Comparison of ENCODE assay signal across 13 cellular contexts in genomic region chr20:63734946-63735858, GRCh38. TPM values are rescaled to one million over a fixed set of nuclear protein-coding genes. Genes with fewer than 3 reads are reported as not detected.
DNase-seq lines count a peak whose midpoint lies in the region; ATAC-seq and TF ChIP-seq lines count a peak whose summit lies in the region.
"Had no signal": no experiment of that assay in that cellular context is flagged by ENCODE, and none has a peak within 500 bp of the region (broad histone marks: within the 10 kb centered on the region; RNA-seq: fewer than 3 reads in every experiment).

No MANE protein-coding gene starts in this region.

- CTCF ChIA-PET in activated naive CD4-positive, alpha-beta T cell treated with anti-CD3 and anti-CD28 coated beads, Interleukin-2, amount 10 ng/mL, durations not matched to agents 7 days and 5 days (lab: Charles Lee) = interaction anchor here (1.4 kb wide), 1 partner anchor 24 kb away, joined by 3 read pairs; no protein-coding TSS in a partner anchor
- CTCF ChIA-PET in activated naive CD4-positive, alpha-beta T cell treated with anti-CD3 and anti-CD28 coated beads for 36 hours (lab: Charles Lee) = interaction anchor here (1.7 to 2.7 kb wide), 2 partner anchors 27 to 93 kb away, joined by 4 to 15 read pairs; partner anchors contain the start of genes ARFRP1 and ZGPAT

- H3K27me3 ChIP-seq in Loucy (ENCODE audit: insufficient read depth, low read length, poor library complexity, severe bottlenecking) = no peaks in the 10 kb centered on the region
- H3K27me3 ChIP-seq in effector memory CD4-positive, alpha-beta T cell (replicated peaks; ENCODE audit: control insufficient read depth, insufficient read depth, low read length, poor library complexity, severe bottlenecking) = no peaks in the 10 kb centered on the region
- H3K27me3 ChIP-seq: foreskin keratinocyte, SJCRH30, upper lobe of right lung had no signal

- no peak for ATAC-seq in stimulated activated effector memory CD8-positive, alpha-beta T cell treated with anti-CD3 and anti-CD28 coated beads, Interleukin-12 subunit alpha, Interleukin-12 subunit beta, amount 100 ng/mL, for 72 hours
- no peak for ATAC-seq in GM21529 (IDR thresholded peaks at IDR 0.05; ENCODE audit: unreplicated experiment)
- ATAC-seq: foreskin keratinocyte, upper lobe of right lung had no signal

- intact Hi-C loops in activated naive CD4-positive, alpha-beta T cell treated with anti-CD3 and anti-CD28 coated beads for 36 hours (cut with micrococcal nuclease) = loop anchor here (5.0 kb wide), 2 partner anchors 108 to 342 kb away; partner anchors contain the start of genes GMEB2 and RGS19

- no peaks in the 10 kb centered on the region for H3K9me2 ChIP-seq in Loucy (replicated peaks; ENCODE audit: low read depth, low read length)

- no peak overlapping the region for H3K4me3 ChIP-seq in Loucy (ENCODE audit: low read length, poor library complexity, severe bottlenecking)
- H3K4me3 ChIP-seq in effector memory CD4-positive, alpha-beta T cell (ENCODE audit: insufficient read depth, low read depth, low read length, poor library complexity, severe bottlenecking) = no peak overlapping the region
- H3K4me3 ChIP-seq: SJCRH30, upper lobe of right lung had no signal

- H3K36me3 Mint-ChIP-seq in activated naive CD4-positive, alpha-beta T cell treated with anti-CD3 and anti-CD28 coated beads, Interleukin-2, amount 10 ng/mL, durations not matched to agents 7 days and 5 days = peaks cover 33% of the 10 kb centered on the region
- H3K36me3 Mint-ChIP-seq in activated naive CD4-positive, alpha-beta T cell treated with anti-CD3 and anti-CD28 coated beads for 36 hours (ENCODE audit: low read depth) = peaks cover 12% of the 10 kb centered on the region
- H3K36me3 Mint-ChIP-seq in stimulated activated effector memory CD8-positive, alpha-beta T cell treated with anti-CD3 and anti-CD28 coated beads, Interleukin-12 subunit alpha, Interleukin-12 subunit beta, amount 100 ng/mL, for 72 hours = peaks cover 17% of the 10 kb centered on the region

- no peak for TF ChIP-seq CTCF in Loucy (conservative IDR thresholded peaks at IDR 0.05; ENCODE audit: low read length)

- H3K36me3 ChIP-seq in Loucy (ENCODE audit: insufficient read depth, low read length) = peaks cover 25% of the 10 kb centered on the region; the same call in 1 of the 2 replicates
- H3K36me3 ChIP-seq in effector memory CD4-positive, alpha-beta T cell (ENCODE audit: control insufficient read depth, insufficient read depth, low read length) = peaks cover 25% of the 10 kb centered on the region

- H3K79me2 ChIP-seq in Loucy (ENCODE audit: insufficient read depth, low read length) = peaks cover 46% of the 10 kb centered on the region; the same call in 1 of the 2 replicates

- H3K4me3 Mint-ChIP-seq in activated naive CD4-positive, alpha-beta T cell treated with anti-CD3 and anti-CD28 coated beads, Interleukin-2, amount 10 ng/mL, durations not matched to agents 7 days and 5 days = peak overlapping the region; percentile 89
- no peak overlapping the region for H3K4me3 Mint-ChIP-seq in activated naive CD4-positive, alpha-beta T cell treated with anti-CD3 and anti-CD28 coated beads for 36 hours
- peak overlapping the region; percentile 76 for H3K4me3 Mint-ChIP-seq in stimulated activated effector memory CD8-positive, alpha-beta T cell treated with anti-CD3 and anti-CD28 coated beads, Interleukin-12 subunit alpha, Interleukin-12 subunit beta, amount 100 ng/mL, for 72 hours

- H2AFZ ChIP-seq in Loucy (ENCODE audit: low read length) = no peak overlapping the region

- H3K27ac ChIP-seq in effector memory CD4-positive, alpha-beta T cell (ENCODE audit: insufficient read depth, low read length, poor library complexity, severe bottlenecking) = peak overlapping the region; percentile 55
- H3K27ac ChIP-seq: foreskin keratinocyte, SJCRH30, upper lobe of right lung had no signal

- H3F3A ChIP-seq in Loucy (ENCODE audit: low read depth) = peaks cover 11% of the 10 kb centered on the region

- in situ Hi-C loops in KBM-7 (cut with MboI; ENCODE audit: low pct_unique_long_range_greater_than_20kb, low sequenced_read_pairs) = no loop called here

- H4K20me1 ChIP-seq in Loucy (ENCODE audit: insufficient read depth, low read length, poor library complexity, severe bottlenecking) = peaks cover 17% of the 10 kb centered on the region

- H3K9me3 Mint-ChIP-seq in activated naive CD4-positive, alpha-beta T cell treated with anti-CD3 and anti-CD28 coated beads, Interleukin-2, amount 10 ng/mL, durations not matched to agents 7 days and 5 days = no peaks in the 10 kb centered on the region
- no peaks in the 10 kb centered on the region for H3K9me3 Mint-ChIP-seq in activated naive CD4-positive, alpha-beta T cell treated with anti-CD3 and anti-CD28 coated beads for 36 hours
- no peaks in the 10 kb centered on the region for H3K9me3 Mint-ChIP-seq in stimulated activated effector memory CD8-positive, alpha-beta T cell treated with anti-CD3 and anti-CD28 coated beads, Interleukin-12 subunit alpha, Interleukin-12 subunit beta, amount 100 ng/mL, for 72 hours

- no peaks in the 10 kb centered on the region for H3K9me3 ChIP-seq in Loucy (ENCODE audit: insufficient read depth, low read depth, low read length)
- H3K9me3 ChIP-seq in effector memory CD4-positive, alpha-beta T cell (ENCODE audit: control insufficient read depth, low read length) = no peaks in the 10 kb centered on the region
- H3K9me3 ChIP-seq: SJCRH30, upper lobe of right lung had no signal

- no peaks in the 10 kb centered on the region for H3K27me3 Mint-ChIP-seq in activated naive CD4-positive, alpha-beta T cell treated with anti-CD3 and anti-CD28 coated beads, Interleukin-2, amount 10 ng/mL, durations not matched to agents 7 days and 5 days
- no peaks in the 10 kb centered on the region for H3K27me3 Mint-ChIP-seq in activated naive CD4-positive, alpha-beta T cell treated with anti-CD3 and anti-CD28 coated beads for 36 hours (ENCODE audit: low read depth)

- DNase-seq in activated naive CD4-positive, alpha-beta T cell treated with anti-CD3 and anti-CD28 coated beads, Interleukin-2, amount 10 ng/mL, durations not matched to agents 7 days and 5 days = no peak
- no peak for DNase-seq in activated naive CD4-positive, alpha-beta T cell treated with anti-CD3 and anti-CD28 coated beads for 36 hours
- no peak for DNase-seq in effector memory CD4-positive, alpha-beta T cell
- no peak for DNase-seq in stimulated activated effector memory CD8-positive, alpha-beta T cell treated with anti-CD3 and anti-CD28 coated beads, Interleukin-12 subunit alpha, Interleukin-12 subunit beta, amount 100 ng/mL, for 72 hours (ENCODE audit: low spot score in 2 of 2)
- DNase-seq in KBM-7 = no peak
- DNase-seq in activated CD8-positive, alpha-beta memory T cell treated with anti-CD3 and anti-CD28 coated beads, Interleukin-2, amount 50 U/mL, for 48 hours = no peak
- DNase-seq: foreskin keratinocyte, NCI-H1436 treated with DMSO at 0.1 percent for 48 hours, NCI-H69, SJCRH30 had no signal

- peak overlapping the region; percentile 95 for H3K4me2 ChIP-seq in Loucy (ENCODE audit: low read depth, low read length, poor library complexity, severe bottlenecking)

- H3K4me1 Mint-ChIP-seq in activated naive CD4-positive, alpha-beta T cell treated with anti-CD3 and anti-CD28 coated beads, Interleukin-2, amount 10 ng/mL, durations not matched to agents 7 days and 5 days = peaks cover 27% of the 10 kb centered on the region
- peaks cover 24% of the 10 kb centered on the region for H3K4me1 Mint-ChIP-seq in activated naive CD4-positive, alpha-beta T cell treated with anti-CD3 and anti-CD28 coated beads for 36 hours (ENCODE audit: low read depth)
- peaks cover 31% of the 10 kb centered on the region for H3K4me1 Mint-ChIP-seq in stimulated activated effector memory CD8-positive, alpha-beta T cell treated with anti-CD3 and anti-CD28 coated beads, Interleukin-12 subunit alpha, Interleukin-12 subunit beta, amount 100 ng/mL, for 72 hours

- H3K4me1 ChIP-seq in Loucy (ENCODE audit: insufficient read depth, low read length, poor library complexity, severe bottlenecking) = peaks cover 47% of the 10 kb centered on the region
- peaks cover 36% of the 10 kb centered on the region for H3K4me1 ChIP-seq in effector memory CD4-positive, alpha-beta T cell (ENCODE audit: control insufficient read depth, insufficient read depth, low read length, poor library complexity, severe bottlenecking)
- H3K4me1 ChIP-seq: foreskin keratinocyte, SJCRH30 had no signal

- H3K27ac Mint-ChIP-seq in activated naive CD4-positive, alpha-beta T cell treated with anti-CD3 and anti-CD28 coated beads, Interleukin-2, amount 10 ng/mL, durations not matched to agents 7 days and 5 days = peak overlapping the region; percentile 92
- H3K27ac Mint-ChIP-seq in activated naive CD4-positive, alpha-beta T cell treated with anti-CD3 and anti-CD28 coated beads for 36 hours = no peak overlapping the region
- peak overlapping the region; percentile 91 for H3K27ac Mint-ChIP-seq in stimulated activated effector memory CD8-positive, alpha-beta T cell treated with anti-CD3 and anti-CD28 coated beads, Interleukin-12 subunit alpha, Interleukin-12 subunit beta, amount 100 ng/mL, for 72 hours

- peak overlapping the region; percentile 98 for H3K9ac ChIP-seq in Loucy (ENCODE audit: low read depth, low read length, poor library complexity, severe bottlenecking)

RNA-seq across cellular contexts. Expression of gene LIME1, which starts 1.3 kb away (rescaled TPM):
- 1 to 10 TPM; 3.1 to 4.1 TPM for total RNA-seq in activated naive CD4-positive, alpha-beta T cell treated with anti-CD3 and anti-CD28 coated beads for 36 hours

RNA-seq across cellular contexts. Expression of gene SLC2A4RG, which starts 4.4 kb away (rescaled TPM):
- total RNA-seq in activated naive CD4-positive, alpha-beta T cell treated with anti-CD3 and anti-CD28 coated beads for 36 hours = 10 to 100 TPM; 22.4 to 24.8 TPM

RNA-seq across cellular contexts. Expression of gene ZGPAT, which starts 27.4 kb away (rescaled TPM):
- total RNA-seq in activated naive CD4-positive, alpha-beta T cell treated with anti-CD3 and anti-CD28 coated beads for 36 hours = 10 to 100 TPM; 15.3 to 18.0 TPM

RNA-seq across cellular contexts. Expression of gene ARFRP1, which starts 27.4 kb away (rescaled TPM):
- 10 to 100 TPM; 45.6 to 49.2 TPM for total RNA-seq in activated naive CD4-positive, alpha-beta T cell treated with anti-CD3 and anti-CD28 coated beads for 36 hours

RNA-seq across cellular contexts. Expression of gene TNFRSF6B, which starts 38.8 kb away (rescaled TPM):
- not detected for total RNA-seq in activated naive CD4-positive, alpha-beta T cell treated with anti-CD3 and anti-CD28 coated beads for 36 hours
